In genomic region chr14:95311752-95312151, GRCh38 we compare ENCODE assay signal across 1 cellular context.
TF ChIP-seq lines count a peak whose summit lies in the region.

No MANE protein-coding gene starts in this region.

TF ChIP-seq in HEK293, 187 proteins besides CTCF, POLR2A, EP300 and RAD21 (continued from another document):
- TF ChIP-seq PRDM10 (tag by site-specific recombination; IDR thresholded peaks at IDR 0.05) (peak; percentile 57), PATZ1 (tag by site-specific recombination; IDR thresholded peaks at IDR 0.05) (0 out of 2 replicates have a peak, but pooled peaks have one; percentile 21), ZNF585B (tag by site-specific recombination; IDR thresholded peaks at IDR 0.05) (no peak), ZSCAN4 (tag by site-specific recombination; IDR thresholded peaks at IDR 0.05) (no peak), SCRT2 (tag by site-specific recombination; IDR thresholded peaks at IDR 0.05) (no peak), GLIS1 (tag by site-specific recombination; IDR thresholded peaks at IDR 0.05) (peak; percentile 86), ZSCAN18 (tag by site-specific recombination; IDR thresholded peaks at IDR 0.05) (no peak), SP7 (tag by site-specific recombination; IDR thresholded peaks at IDR 0.05) (peak; percentile 35; the same call in 1 of the 2 replicates), ZNF169 (tag by site-specific recombination; IDR thresholded peaks at IDR 0.05) (no peak), ZBTB44 (tag by site-specific recombination; IDR thresholded peaks at IDR 0.05) (no peak), ZFP37 (tag by site-specific recombination; IDR thresholded peaks at IDR 0.05) (no peak), TCF7L2 (IDR thresholded peaks at IDR 0.05; ENCODE audit: borderline replicate concordance, low read depth, low read length) (no peak), HIC1 (tag by site-specific recombination; IDR thresholded peaks at IDR 0.05) (peak; percentile 45; the same call in 1 of the 2 replicates), ZNF274 (IDR thresholded peaks at IDR 0.05; ENCODE audit: low read length) (no peak), ZNF274 (tag by site-specific recombination; IDR thresholded peaks at IDR 0.05; ENCODE audit: borderline replicate concordance) (no peak), EGR2 (tag by site-specific recombination; IDR thresholded peaks at IDR 0.05; ENCODE audit: low read depth) (0 out of 2 replicates have a peak, but pooled peaks have one; percentile 9), HOXA7 (CRISPR knock-in tag; IDR thresholded peaks at IDR 0.05; ENCODE audit: borderline replicate concordance) (no peak), KLF17 (tag by site-specific recombination; IDR thresholded peaks at IDR 0.05) (0 out of 2 replicates have a peak, but pooled peaks have one; percentile 39), WT1 (tag by site-specific recombination; IDR thresholded peaks at IDR 0.05) (no peak), HOXD13 (CRISPR knock-in tag; IDR thresholded peaks at IDR 0.05; ENCODE audit: borderline replicate concordance) (no peak), ZNF623 (tag by site-specific recombination; IDR thresholded peaks at IDR 0.05) (no peak), ZNF530 (tag by site-specific recombination; IDR thresholded peaks at IDR 0.05; ENCODE audit: low read depth) (no peak), ZNF629 (tag by site-specific recombination; IDR thresholded peaks at IDR 0.05) (peak; percentile 74), MZF1 (tag by site-specific recombination; IDR thresholded peaks at IDR 0.05; ENCODE audit: borderline replicate concordance) (no peak), GLIS2 (tag by site-specific recombination; IDR thresholded peaks at IDR 0.05) (0 out of 2 replicates have a peak, but pooled peaks have one; percentile 12), ZNF777 (tag by site-specific recombination; IDR thresholded peaks at IDR 0.05; ENCODE audit: borderline replicate concordance) (no peak), ZFHX2 (tag by site-specific recombination; conservative IDR thresholded peaks at IDR 0.05) (peak; percentile 42), OVOL3 (tag by site-specific recombination; IDR thresholded peaks at IDR 0.05) (no peak), ZNF473 (tag by site-specific recombination; IDR thresholded peaks at IDR 0.05) (no peak), IKZF3 (tag by site-specific recombination; IDR thresholded peaks at IDR 0.05) (no peak), ZFP3 (tag by site-specific recombination; IDR thresholded peaks at IDR 0.05; ENCODE audit: low read depth) (no peak), ZNF18 (tag by site-specific recombination; IDR thresholded peaks at IDR 0.05) (no peak), GLI4 (tag by site-specific recombination; IDR thresholded peaks at IDR 0.05) (no peak), ZIC2 (tag by site-specific recombination; IDR thresholded peaks at IDR 0.05) (peak; percentile 84), ZNF677 (tag by site-specific recombination; IDR thresholded peaks at IDR 0.05) (no peak)
TF ChIP-seq in HEK293: peak in this region for 12.
